9 cellular contexts compared by ENCODE assay signal in genomic region chr2:28406276-28407096, GRCh38. TPM values are rescaled to one million over a fixed set of nuclear protein-coding genes. Genes with fewer than 3 reads are reported as not detected.
DNase-seq lines count a peak whose midpoint lies in the region; ATAC-seq, FAIRE-seq and TF ChIP-seq lines count a peak whose summit lies in the region.
"Had no signal": no experiment of that assay in that cellular context is flagged by ENCODE, and none has a peak within 500 bp of the region (broad histone marks: within the 10 kb centered on the region; RNA-seq: fewer than 3 reads in every experiment).

No MANE protein-coding gene starts in this region.

- TF ChIP-seq POLR2A in K562 (conservative IDR thresholded peaks at IDR 0.05), result no peak

- CTCF ChIA-PET in K562 (lab: Yijun Ruan, JAX; ENCODE audit: low intra/inter-chr PET ratio), result no interaction called here

- H3K4me3 ChIP-seq in ACC112 (ENCODE audit: low read depth, low read length), result no peak overlapping the region
- no peak overlapping the region for H3K4me3 ChIP-seq in K562
- H3K4me3 ChIP-seq in muscle layer of duodenum (ENCODE audit: low read depth in 1 of 2, low read length in 2 of 2), result no peak overlapping the region

- H4K20me1 ChIP-seq in K562 (replicated peaks; ENCODE audit: control insufficient read depth, insufficient read depth, low read length), result 0 out of 2 replicates have a peak, but pooled peaks cover 5% of the 10 kb centered on the region

- peak overlapping the region in 1 of 2 experiments; percentile 6; a peak in 1 of 4 replicates for H3K9ac ChIP-seq in K562 (ENCODE audit: insufficient read depth in 1 of 2, low read depth in 2 of 2, low read length in 2 of 2)

- 49% methylated on average over 16 of the region's 16 CpGs for WGBS in K562 (ENCODE audit: insufficient coverage, low coverage, missing lambda C conversion rate)

- peak; percentile 37 for ATAC-seq in K562
- ATAC-seq in HG02852 (IDR thresholded peaks at IDR 0.05; ENCODE audit: unreplicated experiment), result no peak
- no peak for ATAC-seq in GM19023 (IDR thresholded peaks at IDR 0.05; ENCODE audit: unreplicated experiment)
- ATAC-seq in HG03460 (IDR thresholded peaks at IDR 0.05; ENCODE audit: unreplicated experiment), result no peak
- no peak for ATAC-seq in HG02610 (IDR thresholded peaks at IDR 0.05; ENCODE audit: unreplicated experiment)

- TF ChIP-seq RAD21 in K562 (CRISPR knock-in tag; conservative IDR thresholded peaks at IDR 0.05 in 1 of 2, IDR thresholded peaks at IDR 0.05 in 1 of 2), result no peak

- H3K27ac ChIP-seq in ACC112 (ENCODE audit: low read depth, low read length), result peak overlapping the region; percentile 59
- no peak overlapping the region for H3K27ac ChIP-seq in K562 (ENCODE audit: extremely low read depth, low read depth, low read length)
- peak overlapping the region; percentile 52 for H3K27ac ChIP-seq in muscle layer of duodenum (ENCODE audit: low read length)

- H3K4me1 ChIP-seq in ACC112 (ENCODE audit: control insufficient read depth, insufficient read depth, low read length, unreplicated experiment) (peaks cover 43% of the 10 kb centered on the region), K562 (replicated peaks in 1 of 2; ENCODE audit: control insufficient read depth in 2 of 2, insufficient read depth in 2 of 2, low read length in 2 of 2) (peaks cover 0 to 4% of the 10 kb centered on the region in 2 experiments; a peak in 1 of 5 replicates), muscle layer of duodenum (ENCODE audit: control insufficient read depth in 1 of 2, insufficient read depth in 2 of 2, low read length in 2 of 2) (peaks cover 22 to 31% of the 10 kb centered on the region in 2 donors)

- no TSS peak for BruUV-seq in K562 (replicated peaks; lab: Mats Ljungman, UMichigan)

- H3K79me2 ChIP-seq in ACC112 (ENCODE audit: control insufficient read depth, insufficient read depth, low read length, unreplicated experiment) (peaks cover 66% of the 10 kb centered on the region), K562 (ENCODE audit: control insufficient read depth, insufficient read depth, low read length) (no peaks in the 10 kb centered on the region)

- no peaks in the 10 kb centered on the region for H3K9me3 ChIP-seq in K562 (replicated peaks; ENCODE audit: control insufficient read depth, insufficient read depth, low read depth, low read length)
- no peaks in the 10 kb centered on the region for H3K9me3 ChIP-seq in muscle layer of duodenum (ENCODE audit: control insufficient read depth in 1 of 2, low read length in 2 of 2)

- H3K36me3 ChIP-seq in ACC112 (ENCODE audit: insufficient read depth, low read length) (peaks cover 32% of the 10 kb centered on the region), K562 (ENCODE audit: control insufficient read depth, insufficient read depth, low read length) (no peaks in the 10 kb centered on the region), muscle layer of duodenum (ENCODE audit: control insufficient read depth in 1 of 2, insufficient read depth in 2 of 2, low read length in 2 of 2) (peaks cover 88 to 90% of the 10 kb centered on the region in 2 donors)

- TF ChIP-seq CTCF in K562 (IDR thresholded peaks at IDR 0.05 in 2 of 3, conservative IDR thresholded peaks at IDR 0.05 in 1 of 3; ENCODE audit: insufficient read depth in 2 of 3, low read depth in 1 of 3, low read length in 3 of 3), result no peak

- intact Hi-C loops in K562 (cut with micrococcal nuclease), result no loop called here

- POLR2A ChIA-PET in K562 (lab: Yijun Ruan, JAX), result interaction anchor here (0.7 kb wide), 1 partner anchor 32 kb away, joined by 3 read pairs; no protein-coding TSS in a partner anchor

- in situ Hi-C loops in K562 (cut with MboI), result loop anchor here (10.0 kb wide), 1 partner anchor 242 kb away; no protein-coding TSS in a partner anchor

- H3K9me1 ChIP-seq in K562 (ENCODE audit: control insufficient read depth, insufficient read depth, low read length), result no peaks in the 10 kb centered on the region

- H3K4me2 ChIP-seq in K562 (ENCODE audit: insufficient read depth, low read length), result no peak overlapping the region

- H3K27me3 ChIP-seq in ACC112 (ENCODE audit: insufficient read depth, low read length), result no peaks in the 10 kb centered on the region
- peaks cover 8 to 12% of the 10 kb centered on the region in 2 experiments for H3K27me3 ChIP-seq in K562 (ENCODE audit: control insufficient read depth in 2 of 2, insufficient read depth in 2 of 2, low read length in 2 of 2)
- no peaks in the 10 kb centered on the region for H3K27me3 ChIP-seq in muscle layer of duodenum (ENCODE audit: low read depth, low read length)

- no peak for TF ChIP-seq EP300 in K562 (IDR thresholded peaks at IDR 0.05; ENCODE audit: low read length)

- FAIRE-seq in K562 (lab: Jason Lieb, UNC), result no peak
- FAIRE-seq: G401.6 had no signal

- DNase-seq in SW480 (ENCODE audit: low spot score), result peak; percentile 43
- peak in 1 of 4 experiments; percentile 17 for DNase-seq in K562 (ENCODE audit: extremely low read depth in 1 of 4, low spot score in 3 of 4)

- H2AFZ ChIP-seq in ACC112 (ENCODE audit: low read length, unreplicated experiment), result no peak overlapping the region
- no peak overlapping the region for H2AFZ ChIP-seq in K562 (ENCODE audit: low read depth, low read length)

TF ChIP-seq in K562, 482 proteins besides CTCF, POLR2A, EP300 and RAD21:
- peak; percentile 51; the same call in 1 of the 2 replicates for TF ChIP-seq SMARCA5 (IDR thresholded peaks at IDR 0.05)
- no peak for TF ChIP-seq SETDB1 (IDR thresholded peaks at IDR 0.05; ENCODE audit: low read length)
- TF ChIP-seq BCOR (IDR thresholded peaks at IDR 0.05), result peak; percentile 68
- peak; percentile 70 for TF ChIP-seq RBM25 (IDR thresholded peaks at IDR 0.05; ENCODE audit: low read depth, low read length, severe bottlenecking)
- TF ChIP-seq PCBP2 (IDR thresholded peaks at IDR 0.05; ENCODE audit: low read depth, low read length, poor library complexity, severe bottlenecking), result no peak
- TF ChIP-seq CHD4 (IDR thresholded peaks at IDR 0.05; ENCODE audit: insufficient read depth, insufficient replicate concordance, low read depth, low read length, poor library complexity, severe bottlenecking), result peak; percentile 42
- TF ChIP-seq KDM1A (IDR thresholded peaks at IDR 0.05), result peak; percentile 23 to 50; a peak in 2 of 4 replicates
- TF ChIP-seq ADNP (tag; IDR thresholded peaks at IDR 0.05), result peak; percentile 61; the same call in 1 of the 2 replicates

RNA-seq across cellular contexts. Expression of gene FOSL2, which starts 13.8 kb away (rescaled TPM):
- total RNA-seq in K562 (2011; cell fraction: chromatin; rRNA removed; ENCODE audit: low replicate concordance), result 0.77 and 2.2 TPM in 2 replicates
- 1.4 and 1.5 TPM in 2 replicates for total RNA-seq in K562 (2011; cell fraction: nucleolus; rRNA removed)
- total RNA-seq in K562 (2011; cell fraction: nucleoplasm; rRNA removed), result 0.99 and 1.5 TPM in 2 replicates
- total RNA-seq in K562 (2014; rRNA removed), result 0.86 and 1.4 TPM in 2 replicates
- total RNA-seq in K562 (2014; rRNA removed; fragmentation: Illumina TruSeq; extraction: Trizol), result 0.45 and 0.51 TPM in 2 replicates
- total RNA-seq in K562 (2015; rRNA removed; fragmentation: Illumina TruSeq; extraction: Trizol), result 1.4 and 1.6 TPM in 2 replicates
- total RNA-seq in K562 (2021), result 2.9 and 3.1 TPM in 2 replicates
- 0.31 and 0.57 TPM in 2 replicates for polyA plus RNA-seq in K562 (2011; rRNA removed)
- 0.34 and 0.51 TPM in 2 replicates for polyA plus RNA-seq in K562 (2011; cell fraction: cytosol; rRNA removed)
- polyA plus RNA-seq in K562 (2011; cell fraction: nucleus; rRNA removed), result 0.77 and 1.00 TPM in 2 replicates
- 2.4 and 4.6 TPM in 2 replicates for polyA plus RNA-seq in K562 (2012)
- 0.80 and 0.86 TPM in 2 replicates for polyA plus RNA-seq in K562 (2014; fragmentation: Illumina TruSeq; extraction: Trizol)
- polyA plus RNA-seq in K562 (2014; fragmentation: Nextera tagmentation; extraction: Ambion mirVana), result under 1 TPM; 0.04 to 0.07 TPM
- 0.88 and 0.91 TPM in 2 replicates for polyA plus RNA-seq in K562 (2014; rRNA removed)
- 0.35 and 0.51 TPM in 2 replicates for polyA minus RNA-seq in K562 (2011; rRNA and poly(A)+ RNA removed)
- 0.76 and 1.3 TPM in 2 replicates for polyA minus RNA-seq in K562 (2011; cell fraction: cytosol; rRNA and poly(A)+ RNA removed)
- 1.1 and 1.4 TPM in 2 replicates for polyA minus RNA-seq in K562 (2011; cell fraction: nucleus; rRNA and poly(A)+ RNA removed)
